In genomic region chr7:12572941-12573340, GRCh38 we compare ENCODE assay signal across 1 cellular context.
TF ChIP-seq lines count a peak whose summit lies in the region.

No MANE protein-coding gene starts in this region.

TF ChIP-seq in SK-N-SH treated with all-trans-retinoic acid at 6 μM for 48 hours, 23 proteins besides CTCF, POLR2A, EP300 and RAD21 (continued from another document):
- TF ChIP-seq POU6F1 (CRISPR knock-in tag; IDR thresholded peaks at IDR 0.05; ENCODE audit: borderline replicate concordance, low read depth) (no peak), TOX (CRISPR knock-in tag; IDR thresholded peaks at IDR 0.05; ENCODE audit: borderline replicate concordance) (no peak), ZNF565 (CRISPR knock-in tag; conservative IDR thresholded peaks at IDR 0.05; ENCODE audit: low read depth) (no peak), PPARA (CRISPR knock-in tag; IDR thresholded peaks at IDR 0.05; ENCODE audit: borderline replicate concordance) (no peak), GLIS3 (CRISPR knock-in tag; IDR thresholded peaks at IDR 0.05) (no peak), ZFP30 (CRISPR knock-in tag; IDR thresholded peaks at IDR 0.05) (no peak), TSHZ2 (CRISPR knock-in tag; IDR thresholded peaks at IDR 0.05) (no peak), PATZ1 (CRISPR knock-in tag; IDR thresholded peaks at IDR 0.05; ENCODE audit: borderline replicate concordance) (no peak), BACH2 (CRISPR knock-in tag; IDR thresholded peaks at IDR 0.05; ENCODE audit: borderline replicate concordance) (no peak)
